Comparison of ENCODE assay signal across 11 cellular contexts in genomic region chr2:215540646-215541045, GRCh38.
DNase-seq lines count a peak whose midpoint lies in the region; TF ChIP-seq lines count a peak whose summit lies in the region.
"Had no signal": no experiment of that assay in that cellular context is flagged by ENCODE, and none has a peak within 500 bp of the region (broad histone marks: within the 10 kb centered on the region; RNA-seq: fewer than 3 reads in every experiment).

No MANE protein-coding gene starts in this region.

- in situ Hi-C loops in GM13977 (cut with MboI; ENCODE audit: low pct_unique_long_range_greater_than_20kb, low sequenced_read_pairs, unreplicated experiment) = no loop called here

- DNase-seq in AG08396 (ENCODE audit: low spot score) (peak; percentile 50), NCI-H446 (lab: John Stamatoyannopoulos, UW) (peak; percentile 6 to 35), epidermal melanocyte (ENCODE audit: insufficient read length, low spot score) (peak; percentile 33), lung microvascular endothelial cell (ENCODE audit: low read depth in 2 of 2) (peak; percentile 92 to 95), NCI-H524 treated with DMSO at 0.1 percent for 48 hours (lab: John Stamatoyannopoulos, UW) (no peak), GM13977 (ENCODE audit: low spot score) (no peak), medulla oblongata (ENCODE audit: extremely low spot score) (no peak), RKO (ENCODE audit: low spot score) (no peak)
- DNase-seq: hypothalamus, NCI-H1436, uterus had no signal

- TF ChIP-seq CTCF in GM13977 (IDR thresholded peaks at IDR 0.05; ENCODE audit: extremely low read depth, insufficient read depth, missing control alignments) = no peak

Comparison
In these comparisons a context has a peak if more than half of its experiments do, and no peak if none do; other contexts are left out.
1. DNase-seq: peak in AG08396 (single experiment), NCI-H446 (2 of 2), epidermal melanocyte (single experiment) and lung microvascular endothelial cell (2 of 2); none in NCI-H524 treated with DMSO at 0.1 percent for 48 hours (single experiment), GM13977 (single experiment), medulla oblongata (single experiment) and RKO (single experiment).